Comparison of ENCODE assay signal across 29 cellular contexts in the genomic region with DNA sequence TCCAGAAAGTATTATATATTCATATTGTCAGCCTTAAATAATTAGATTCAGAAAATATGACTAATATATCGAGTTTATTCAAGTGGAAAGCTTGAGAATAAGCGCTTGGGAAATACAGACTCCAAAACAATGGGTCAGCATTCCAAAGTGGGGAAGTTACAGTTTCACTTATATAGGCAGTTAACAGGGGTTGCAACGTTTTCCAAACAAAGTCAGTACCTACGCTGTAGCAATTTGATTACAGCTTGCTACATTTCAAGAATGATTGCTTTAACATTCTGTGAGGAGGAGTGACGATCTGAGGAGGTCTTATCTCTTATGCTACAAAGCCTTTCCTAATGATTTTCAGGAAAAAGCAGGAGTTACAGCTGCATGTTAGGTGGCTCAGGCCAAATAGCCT. TPM values are rescaled to one million over a fixed set of nuclear protein-coding genes. Genes with fewer than 3 reads are reported as not detected.
DNase-seq lines count a peak whose midpoint lies in the region; ATAC-seq and TF ChIP-seq lines count a peak whose summit lies in the region.
"Had no signal": no experiment of that assay in that cellular context is flagged by ENCODE, and none has a peak within 500 bp of the region (broad histone marks: within the 10 kb centered on the region; RNA-seq: fewer than 3 reads in every experiment).

No MANE protein-coding gene starts in this region.

- no TSS peak for BruUV-seq in MCF 10A (replicated peaks; lab: Mats Ljungman, UMichigan)

- TF ChIP-seq EP300 in sigmoid colon (IDR thresholded peaks at IDR 0.05): no peak

- H3K79me2 ChIP-seq in hepatocyte (no peaks in the 10 kb centered on the region), H9 (ENCODE audit: insufficient read depth, low read length) (no peaks in the 10 kb centered on the region)

- CTCF ChIA-PET in MCF 10A (lab: Yijun Ruan, JAX): interaction anchor here (0.5 kb wide), 1 partner anchor 513 kb away, joined by 3 read pairs; no protein-coding TSS in a partner anchor

- DNase-seq in MCF 10A (ENCODE audit: unreplicated experiment) (peak; percentile 50), breast epithelium (ENCODE audit: low spot score in 2 of 2) (no peak), astrocyte of the hippocampus (ENCODE audit: low read depth, low spot score) (peak; percentile 27), hepatocyte (ENCODE audit: low spot score) (no peak), sigmoid colon (no peak), H9 (no peak), NCI-H146 treated with DMSO at 0.1 percent for 48 hours (lab: John Stamatoyannopoulos, UW; ENCODE audit: unreplicated experiment) (no peak), aorta (no peak)
- DNase-seq: activated CD4-positive, alpha-beta T cell treated with anti-CD3 and anti-CD28 coated beads, Interleukin-2, amount 50 U/mL, for 4 hours; activated CD8-positive, alpha-beta memory T cell treated with anti-CD3 and anti-CD28 coated beads, Interleukin-2, amount 10 ng/mL, durations not matched to agents 7 days and 5 days; activated naive CD8-positive, alpha-beta T cell treated with anti-CD3 and anti-CD28 coated beads, Interleukin-2, amount 50 U/mL, for 24 hours; activated T-cell treated with anti-CD3 and anti-CD28 coated beads, Interleukin-2, amount 50 U/mL, for 48 hours; Caco-2; DMS79; immature natural killer cell; left colon; mammary epithelial cell; NCI-H146; NCI-H2107; NCI-H446 treated with DMSO at 0.1 percent for 48 hours; stimulated activated naive B cell treated with anti-CD40 and anti-IgM and Interleukin-4, amounts not matched to agents 10 μg/mL and 1 μg/mL and 100 μg/mL, for 72 hours; upper lobe of left lung had no signal

- no peaks in the 10 kb centered on the region for H3K23me2 ChIP-seq in H9 (ENCODE audit: insufficient read length, low read depth, low read length, poor library complexity, severe bottlenecking)

- POLR2A ChIA-PET in MCF 10A (lab: Yijun Ruan, JAX): interaction anchor here (0.8 kb wide), 1 partner anchor 34 kb away, joined by 3 read pairs; no protein-coding TSS in a partner anchor

- H3K4me1 Mint-ChIP-seq in MCF 10A (ENCODE audit: insufficient read depth, unreplicated experiment) (peaks cover 7% of the 10 kb centered on the region), H9 (peaks cover 28 to 31% of the 10 kb centered on the region in 2 experiments)
- H3K4me1 Mint-ChIP-seq: activated CD8-positive, alpha-beta memory T cell treated with anti-CD3 and anti-CD28 coated beads, Interleukin-2, amount 10 ng/mL, durations not matched to agents 7 days and 5 days; brain; immature natural killer cell; nephron; stimulated activated naive B cell treated with anti-CD40 and anti-IgM and Interleukin-4, amounts not matched to agents 10 μg/mL and 1 μg/mL and 100 μg/mL, for 72 hours had no signal

- 50% methylated on average over 5 of the region's 5 CpGs for WGBS in hepatocyte (ENCODE audit: low lambda C conversion rate, missing lambda C conversion rate)
- 38 to 55% methylated on average over 5 of the region's 5 CpGs for WGBS in sigmoid colon, 2 donors
- no CpG with 5 or more reads among the region's 5 CpGs for WGBS in H9 (ENCODE audit: extremely low coverage, insufficient read length, low lambda C conversion rate)
- 50 to 52% methylated on average over 5 of the region's 5 CpGs for WGBS in aorta, 2 donors

- H3K27ac Mint-ChIP-seq in MCF 10A (ENCODE audit: low read depth, unreplicated experiment) (no peak overlapping the region), H9 (no peak overlapping the region)
- H3K27ac Mint-ChIP-seq: activated CD8-positive, alpha-beta memory T cell treated with anti-CD3 and anti-CD28 coated beads, Interleukin-2, amount 10 ng/mL, durations not matched to agents 7 days and 5 days; activated naive CD8-positive, alpha-beta T cell treated with anti-CD3 and anti-CD28 coated beads, Interleukin-2, amount 50 U/mL, for 24 hours; brain; immature natural killer cell; nephron; stimulated activated naive B cell treated with anti-CD40 and anti-IgM and Interleukin-4, amounts not matched to agents 10 μg/mL and 1 μg/mL and 100 μg/mL, for 72 hours; T-helper 1 cell treated with Interleukin-12 subunit alpha and Interleukin-12 subunit beta and Interleukin-4 antibody, amounts not matched to agents 30 μg/mL and 1 μg/mL, for 36 hours had no signal

- H2BK5ac ChIP-seq in H9 (ENCODE audit: insufficient read length, low read length): no peak overlapping the region

- no peak overlapping the region for H3T11ph ChIP-seq in H9 (ENCODE audit: low read length)

- H2BK120ac ChIP-seq in H9 (ENCODE audit: low read depth, low read length, poor library complexity, severe bottlenecking): no peak overlapping the region

- TF ChIP-seq CTCF in MCF 10A (IDR thresholded peaks at IDR 0.05; ENCODE audit: unreplicated experiment): no peak
- TF ChIP-seq CTCF in breast epithelium (IDR thresholded peaks at IDR 0.05): no peak
- TF ChIP-seq CTCF in hepatocyte (IDR thresholded peaks at IDR 0.05; ENCODE audit: poor library complexity): no peak
- no peak for TF ChIP-seq CTCF in sigmoid colon (IDR thresholded peaks at IDR 0.05)
- TF ChIP-seq CTCF in H9 (conservative IDR thresholded peaks at IDR 0.05): no peak

- H3K4me3 ChIP-seq in breast epithelium: no peak overlapping the region
- no peak overlapping the region for H3K4me3 ChIP-seq in hepatocyte
- H3K4me3 ChIP-seq in sigmoid colon: no peak overlapping the region
- no peak overlapping the region for H3K4me3 ChIP-seq in aorta (ENCODE audit: low read length in 2 of 2)
- H3K4me3 ChIP-seq: skin epidermis, upper lobe of left lung had no signal

- H2BK12ac ChIP-seq in H9 (ENCODE audit: insufficient read length, low read depth, low read length): no peak overlapping the region

- H3K9me2 ChIP-seq in hepatocyte (replicated peaks; ENCODE audit: insufficient read depth): no peaks in the 10 kb centered on the region

- H3K4me1 ChIP-seq in breast epithelium: no peaks in the 10 kb centered on the region
- no peaks in the 10 kb centered on the region for H3K4me1 ChIP-seq in hepatocyte (ENCODE audit: insufficient read depth)
- peaks cover 0 to 6% (median 0%) of the 10 kb centered on the region in 4 donors for H3K4me1 ChIP-seq in sigmoid colon
- H3K4me1 ChIP-seq in H9 (ENCODE audit: insufficient read depth, low read length): peaks cover 5% of the 10 kb centered on the region; the same call in 1 of the 2 replicates
- no peaks in the 10 kb centered on the region for H3K4me1 ChIP-seq in aorta (ENCODE audit: control insufficient read depth in 1 of 2, insufficient read depth in 2 of 2, low read length in 2 of 2)
- H3K4me1 ChIP-seq: Caco-2, upper lobe of left lung had no signal

- intact Hi-C loops in MCF 10A (cut with micrococcal nuclease): no loop called here
- intact Hi-C loops in breast epithelium (cut with DNase I; ENCODE audit: low total_unique reads): no loop called here
- intact Hi-C loops in sigmoid colon (cut with DNase I): no loop called here
- intact Hi-C loops in aorta (cut with DNase I): no loop called here

- H3K56ac ChIP-seq in H9 (ENCODE audit: insufficient read length, low read depth, low read length): no peak overlapping the region

- no peak overlapping the region for H2BK20ac ChIP-seq in H9 (ENCODE audit: low read depth, low read length, poor library complexity, severe bottlenecking)

- H3K9me3 ChIP-seq in breast epithelium (no peaks in the 10 kb centered on the region), hepatocyte (ENCODE audit: low read depth) (no peaks in the 10 kb centered on the region), sigmoid colon (no peaks in the 10 kb centered on the region), H9 (ENCODE audit: control insufficient read depth, low read depth, low read length) (no peaks in the 10 kb centered on the region), aorta (ENCODE audit: control insufficient read depth, low read length) (no peaks in the 10 kb centered on the region)
- H3K9me3 ChIP-seq: Caco-2, upper lobe of left lung had no signal

- no peak overlapping the region for H4K91ac ChIP-seq in H9 (ENCODE audit: insufficient read length, low read depth, low read length)

- TF ChIP-seq POLR2A in breast epithelium (IDR thresholded peaks at IDR 0.05): no peak
- no peak for TF ChIP-seq POLR2A in sigmoid colon (IDR thresholded peaks at IDR 0.05)

- H3K4me3 Mint-ChIP-seq in MCF 10A (ENCODE audit: unreplicated experiment): no peak overlapping the region
- H3K4me3 Mint-ChIP-seq in H9: no peak overlapping the region
- H3K4me3 Mint-ChIP-seq: activated CD8-positive, alpha-beta memory T cell treated with anti-CD3 and anti-CD28 coated beads, Interleukin-2, amount 10 ng/mL, durations not matched to agents 7 days and 5 days; activated naive CD8-positive, alpha-beta T cell treated with anti-CD3 and anti-CD28 coated beads, Interleukin-2, amount 50 U/mL, for 24 hours; brain; immature natural killer cell; nephron; stimulated activated naive B cell treated with anti-CD40 and anti-IgM and Interleukin-4, amounts not matched to agents 10 μg/mL and 1 μg/mL and 100 μg/mL, for 72 hours; T-helper 1 cell treated with Interleukin-12 subunit alpha and Interleukin-12 subunit beta and Interleukin-4 antibody, amounts not matched to agents 30 μg/mL and 1 μg/mL, for 36 hours had no signal

- no peak overlapping the region for H2BK15ac ChIP-seq in H9 (ENCODE audit: low read depth, low read length)

- H4K20me1 ChIP-seq in hepatocyte (ENCODE audit: insufficient read depth, poor library complexity, severe bottlenecking): no peaks in the 10 kb centered on the region
- H4K20me1 ChIP-seq in H9 (ENCODE audit: control insufficient read depth, insufficient read depth, insufficient read length): no peaks in the 10 kb centered on the region

- no peak overlapping the region for H4K8ac ChIP-seq in H9 (replicated peaks; ENCODE audit: insufficient read length, low read depth, low read length)

- H3K36me3 Mint-ChIP-seq in MCF 10A (ENCODE audit: insufficient read depth, unreplicated experiment): no peaks in the 10 kb centered on the region
- peaks cover 0 to 4% (median 0%) of the 10 kb centered on the region in 3 experiments; a peak in 1 of 7 replicates for H3K36me3 Mint-ChIP-seq in H9 (ENCODE audit: insufficient read depth in 1 of 3, low read depth in 3 of 3)
- H3K36me3 Mint-ChIP-seq: activated CD8-positive, alpha-beta memory T cell treated with anti-CD3 and anti-CD28 coated beads, Interleukin-2, amount 10 ng/mL, durations not matched to agents 7 days and 5 days; brain; immature natural killer cell; stimulated activated naive B cell treated with anti-CD40 and anti-IgM and Interleukin-4, amounts not matched to agents 10 μg/mL and 1 μg/mL and 100 μg/mL, for 72 hours had no signal

- no peak overlapping the region for H3K18ac ChIP-seq in H9 (ENCODE audit: insufficient read length, low read depth, low read length)

- H3K27me3 ChIP-seq in breast epithelium: no peaks in the 10 kb centered on the region
- H3K27me3 ChIP-seq in hepatocyte: no peaks in the 10 kb centered on the region
- no peaks in the 10 kb centered on the region for H3K27me3 ChIP-seq in sigmoid colon
- no peaks in the 10 kb centered on the region for H3K27me3 ChIP-seq in H9 (ENCODE audit: insufficient read depth, low read length)
- H3K27me3 ChIP-seq in aorta (ENCODE audit: control insufficient read depth in 1 of 2, insufficient read depth in 2 of 2, low read length in 1 of 2): no peaks in the 10 kb centered on the region
- H3K27me3 ChIP-seq: upper lobe of left lung had no signal

- H4K5ac ChIP-seq in H9 (ENCODE audit: insufficient read length, low read depth, low read length): no peak overlapping the region

- H3K4ac ChIP-seq in H9 (ENCODE audit: low read depth, low read length): no peak overlapping the region

- no peak overlapping the region for H2AK5ac ChIP-seq in H9 (ENCODE audit: insufficient read length, low read length)

- no peaks in the 10 kb centered on the region for H3K79me1 ChIP-seq in H9 (ENCODE audit: insufficient read depth, low read depth, low read length, poor library complexity, severe bottlenecking)

- no peaks in the 10 kb centered on the region for H3K27me3 Mint-ChIP-seq in MCF 10A (ENCODE audit: insufficient read depth, unreplicated experiment)
- H3K27me3 Mint-ChIP-seq in H9 (ENCODE audit: low read depth): no peaks in the 10 kb centered on the region
- H3K27me3 Mint-ChIP-seq: brain had no signal

- H2AFZ ChIP-seq in hepatocyte (peak overlapping the region; percentile 4), H9 (ENCODE audit: low read length) (no peak overlapping the region)

- H3K4me2 ChIP-seq in hepatocyte (no peak overlapping the region), H9 (ENCODE audit: insufficient read depth, insufficient read length, low read length) (no peak overlapping the region)
- H3K4me2 ChIP-seq: KMS-11 had no signal

- H3K36me3 ChIP-seq in breast epithelium (no peaks in the 10 kb centered on the region), hepatocyte (replicated peaks; ENCODE audit: insufficient read depth, low read depth) (no peaks in the 10 kb centered on the region), sigmoid colon (no peaks in the 10 kb centered on the region), aorta (ENCODE audit: control insufficient read depth in 1 of 2, insufficient read depth in 2 of 2, low read length in 1 of 2) (no peaks in the 10 kb centered on the region)
- H3K36me3 ChIP-seq: upper lobe of left lung had no signal

- H3K9me3 Mint-ChIP-seq in MCF 10A (ENCODE audit: unreplicated experiment): no peaks in the 10 kb centered on the region
- H3K9me3 Mint-ChIP-seq in H9: no peaks in the 10 kb centered on the region
- H3K9me3 Mint-ChIP-seq: activated naive CD8-positive, alpha-beta T cell treated with anti-CD3 and anti-CD28 coated beads, Interleukin-2, amount 50 U/mL, for 24 hours; brain; nephron; stimulated activated naive B cell treated with anti-CD40 and anti-IgM and Interleukin-4, amounts not matched to agents 10 μg/mL and 1 μg/mL and 100 μg/mL, for 72 hours; T-helper 1 cell treated with Interleukin-12 subunit alpha and Interleukin-12 subunit beta and Interleukin-4 antibody, amounts not matched to agents 30 μg/mL and 1 μg/mL, for 36 hours had no signal

- no peak overlapping the region for H3K27ac ChIP-seq in breast epithelium
- H3K27ac ChIP-seq in hepatocyte: no peak overlapping the region
- H3K27ac ChIP-seq in sigmoid colon: no peak overlapping the region
- H3K27ac ChIP-seq in H9 (ENCODE audit: insufficient read length, low read depth, low read length): no peak overlapping the region
- H3K27ac ChIP-seq in aorta (ENCODE audit: low read depth in 1 of 2, low read length in 2 of 2): no peak overlapping the region
- H3K27ac ChIP-seq: C4-2B, KMS-11, skin epidermis, upper lobe of left lung had no signal

- no peak overlapping the region for H3K23ac ChIP-seq in H9 (ENCODE audit: insufficient read length, low read depth, low read length)

- no peak for ATAC-seq in aorta (ENCODE audit: low FRiP score)
- ATAC-seq: activated CD8-positive, alpha-beta memory T cell treated with anti-CD3 and anti-CD28 coated beads, Interleukin-2, amount 10 ng/mL, durations not matched to agents 7 days and 5 days; activated naive CD8-positive, alpha-beta T cell treated with anti-CD3 and anti-CD28 coated beads, Interleukin-2, amount 50 U/mL, for 24 hours; left colon; SK-N-SH treated with all-trans-retinoic acid at 6 μM for 48 hours; stimulated activated naive B cell treated with anti-CD40 and anti-IgM and Interleukin-4, amounts not matched to agents 10 μg/mL and 1 μg/mL and 100 μg/mL, for 72 hours had no signal

- no peak overlapping the region for H3K14ac ChIP-seq in H9 (ENCODE audit: insufficient read depth, low read length)

- H3K9ac ChIP-seq in H9 (ENCODE audit: extremely low read depth, insufficient read length, low read length): no peak overlapping the region
- H3K9ac ChIP-seq: KMS-11 had no signal

RNA-seq across cellular contexts. Expression of a gene that starts 34.2 kb away (rescaled TPM):
- total RNA-seq in MCF 10A (2022) (7.3 and 10.4 TPM in 2 replicates), breast epithelium (1 to 10 TPM in 2 of 3 donors, under 1 TPM in 1; 0.66 to 1.4 (median 1.0) TPM), hepatocyte (1.2 and 2.0 TPM in 2 replicates), sigmoid colon (1 to 10 TPM; 1.8 to 3.7 (median 3.0) TPM), H9 (2021) (3.2 and 3.4 TPM in 2 replicates), aorta (under 1 TPM; 0.33 to 0.36 TPM)
- polyA plus RNA-seq in hepatocyte (1.5 and 2.1 TPM in 2 replicates), sigmoid colon (1 to 10 TPM in 1 of 3 donors, not detected in 2; 1.5 TPM), aorta (under 1 TPM in 1 of 2 donors, not detected in 1; 0.33 TPM)
- total RNA-seq: Caco-2 had no signal

Comparison
In these comparisons a context has a peak if more than half of its experiments do, and no peak if none do; other contexts are left out.
1. DNase-seq: peak in MCF 10A (single experiment) and astrocyte of the hippocampus (single experiment); none in breast epithelium (0 of 2), hepatocyte (single experiment), sigmoid colon (single experiment), H9 (single experiment), NCI-H146 treated with DMSO at 0.1 percent for 48 hours (single experiment) and aorta (0 of 2).